ENCODE assay signal across 24 cellular contexts in the genomic region with DNA sequence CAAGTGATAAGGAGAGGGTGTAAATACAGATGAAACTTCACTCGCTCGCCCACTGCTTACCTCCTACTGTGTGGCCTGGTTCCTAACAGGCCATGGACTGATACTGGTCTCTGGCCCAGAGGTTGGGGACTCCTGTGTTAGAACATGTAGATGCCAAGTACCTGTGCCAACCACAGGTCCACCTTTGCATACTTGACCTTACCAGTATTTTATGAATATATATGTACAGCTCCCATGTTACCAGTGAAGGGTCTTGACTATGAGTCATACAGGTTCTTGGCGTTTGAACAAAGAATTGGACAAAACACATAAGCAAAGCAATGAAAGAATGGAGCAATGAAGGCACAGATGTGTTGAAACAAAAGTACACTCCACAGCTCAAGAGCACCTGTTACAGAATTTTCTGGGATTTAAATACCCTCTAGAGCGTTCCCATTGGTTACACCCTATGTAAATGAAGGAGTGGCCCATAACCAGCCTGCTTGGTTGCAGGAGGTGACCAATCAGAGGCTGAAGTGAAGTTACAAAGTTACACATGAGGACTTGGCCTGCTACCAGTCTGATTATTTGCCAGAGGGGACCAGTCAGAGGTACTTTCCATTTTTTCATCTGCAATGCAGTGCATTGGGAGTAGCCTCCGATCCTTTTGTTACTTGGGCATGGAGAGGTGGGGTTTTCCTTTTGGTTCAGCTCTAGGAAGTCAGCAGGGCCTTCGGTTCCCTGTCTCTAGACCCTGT. TPM values are rescaled to one million over a fixed set of nuclear protein-coding genes. Genes with fewer than 3 reads are reported as not detected.
DNase-seq lines count a peak whose midpoint lies in the region; ATAC-seq, FAIRE-seq and TF ChIP-seq lines count a peak whose summit lies in the region.
"Had no signal": no experiment of that assay in that cellular context is flagged by ENCODE, and none has a peak within 500 bp of the region (broad histone marks: within the 10 kb centered on the region; RNA-seq: fewer than 3 reads in every experiment).

No MANE protein-coding gene starts in this region.

- TF ChIP-seq EP300 in GM12878 (IDR thresholded peaks at IDR 0.05; ENCODE audit: borderline replicate concordance in 1 of 2, control insufficient read depth in 1 of 2, low read depth in 2 of 2, low read length in 2 of 2), result no peak

- peak overlapping the region in 3 of 4 donors; percentile 34 to 81 (median 36) for H3K4me3 Mint-ChIP-seq in CD4-positive, CD25-positive, alpha-beta regulatory T cell
- H3K4me3 Mint-ChIP-seq in nephron, result peak overlapping the region in 2 of 3 experiments; percentile 10 to 26
- H3K4me3 Mint-ChIP-seq: activated naive CD8-positive, alpha-beta T cell treated with anti-CD3 and anti-CD28 coated beads, Interleukin-2, amount 10 ng/mL, durations not matched to agents 7 days and 5 days; natural killer cell treated with Interleukin-12 subunit alpha and Interleukin-12 subunit beta and Interleukin-15 and Interleukin-18, amount 100 ng/mL, for 72 hours; stimulated activated naive CD8-positive, alpha-beta T cell treated with anti-CD3 and anti-CD28 coated beads, Interleukin-15, Interleukin-2, amounts not matched to agents 100 ng/mL and 50 ng/mL, for 24 hours had no signal

- H4K20me1 ChIP-seq in DND-41 (ENCODE audit: insufficient read depth, low read length) (no peaks in the 10 kb centered on the region; the same call in 1 of the 2 replicates), GM12878 (ENCODE audit: control insufficient read depth, insufficient read depth) (no peaks in the 10 kb centered on the region)

- H3K79me2 ChIP-seq in DND-41 (ENCODE audit: insufficient read depth, low read length), result peaks cover 31% of the 10 kb centered on the region
- peaks cover 25% of the 10 kb centered on the region for H3K79me2 ChIP-seq in GM12878 (ENCODE audit: control insufficient read depth, insufficient read depth, low read length)

- peak overlapping the region; percentile 32 for H3K4me3 ChIP-seq in CD4-positive, CD25-positive, alpha-beta regulatory T cell (ENCODE audit: low read depth, low read length)
- H3K4me3 ChIP-seq in DND-41 (ENCODE audit: low read depth in 1 of 2, low read length in 2 of 2), result no peak overlapping the region
- no peak overlapping the region for H3K4me3 ChIP-seq in GM12878
- H3K4me3 ChIP-seq: dorsolateral prefrontal cortex, HAP-1, heart left ventricle, thyroid gland had no signal

- no peaks in the 10 kb centered on the region for H3K9me3 ChIP-seq in CD4-positive, CD25-positive, alpha-beta regulatory T cell (ENCODE audit: control insufficient read depth in 2 of 2, low read length in 2 of 2)
- no peaks in the 10 kb centered on the region for H3K9me3 ChIP-seq in DND-41 (ENCODE audit: insufficient read depth, low read length, severe bottlenecking)
- no peaks in the 10 kb centered on the region for H3K9me3 ChIP-seq in GM12878 (replicated peaks; ENCODE audit: control insufficient read depth, insufficient read depth, low read length)
- H3K9me3 ChIP-seq: HAP-1, heart left ventricle, SK-N-SH, thyroid gland had no signal

- in situ Hi-C loops in GM12878 (cut with MboI), result no loop called here

- CTCF ChIA-PET in GM12878 (lab: Yijun Ruan, JAX), result interaction anchor here (0.6 to 2.1 kb wide), 5 partner anchors 10 to 103 kb away, joined by 3 to 9 read pairs (median 4); no protein-coding TSS in a partner anchor

- no peak overlapping the region for H3K9ac ChIP-seq in DND-41 (ENCODE audit: low read depth, low read length)
- H3K9ac ChIP-seq in GM12878 (ENCODE audit: control insufficient read depth, insufficient read depth, low read length), result no peak overlapping the region
- H3K9ac ChIP-seq: SK-N-SH had no signal

- no peak for TF ChIP-seq POLR2A in GM12878 (IDR thresholded peaks at IDR 0.05; ENCODE audit: low read depth, low read length)

- BruUV-seq in GM12878 (replicated peaks; lab: Mats Ljungman, UMichigan), result no TSS peak

- no peak for ATAC-seq in CD4-positive, CD25-positive, alpha-beta regulatory T cell (ENCODE audit: low read depth in 2 of 2)
- ATAC-seq in DND-41 (ENCODE audit: insufficient read depth, low read depth), result no peak
- no peak for ATAC-seq in GM12878
- ATAC-seq in GM19455 (IDR thresholded peaks at IDR 0.05; ENCODE audit: unreplicated experiment), result no peak
- ATAC-seq: heart left ventricle; natural killer cell treated with Interleukin-12 subunit alpha and Interleukin-12 subunit beta and Interleukin-15 and Interleukin-18, amount 100 ng/mL, for 72 hours; sciatic nerve had no signal

- TF ChIP-seq CTCF in DND-41 (IDR thresholded peaks at IDR 0.05; ENCODE audit: borderline replicate concordance, extremely low read depth, low read length, poor library complexity, severe bottlenecking), result no peak
- TF ChIP-seq CTCF in GM12878 (IDR thresholded peaks at IDR 0.05 in 2 of 3, conservative IDR thresholded peaks at IDR 0.05 in 1 of 3; ENCODE audit: control insufficient read depth in 2 of 3, extremely low read depth in 1 of 3, insufficient read depth in 1 of 3, low read depth in 3 of 3, low read length in 3 of 3), result no peak
- TF ChIP-seq CTCF in nephron (IDR thresholded peaks at IDR 0.05; ENCODE audit: unreplicated experiment in 3 of 3), result no peak

- TF ChIP-seq RAD21 in GM12878 (IDR thresholded peaks at IDR 0.05; ENCODE audit: insufficient read depth, low read depth, low read length), result no peak

- no peaks in the 10 kb centered on the region for H3K9me3 Mint-ChIP-seq in CD4-positive, CD25-positive, alpha-beta regulatory T cell
- H3K9me3 Mint-ChIP-seq in nephron, result peaks cover 3% of the 10 kb centered on the region
- H3K9me3 Mint-ChIP-seq: activated naive CD8-positive, alpha-beta T cell treated with anti-CD3 and anti-CD28 coated beads, Interleukin-2, amount 10 ng/mL, durations not matched to agents 7 days and 5 days; natural killer cell treated with Interleukin-12 subunit alpha and Interleukin-12 subunit beta and Interleukin-15 and Interleukin-18, amount 100 ng/mL, for 72 hours; stimulated activated naive CD8-positive, alpha-beta T cell treated with anti-CD3 and anti-CD28 coated beads, Interleukin-15, Interleukin-2, amounts not matched to agents 100 ng/mL and 50 ng/mL, for 24 hours had no signal

- H2AFZ ChIP-seq in DND-41 (ENCODE audit: low read depth, low read length), result peak overlapping the region; percentile 69
- peak overlapping the region; percentile 4; the same call in 1 of the 2 replicates for H2AFZ ChIP-seq in GM12878 (ENCODE audit: control insufficient read depth, low read depth, low read length)

- H3K27ac Mint-ChIP-seq in CD4-positive, CD25-positive, alpha-beta regulatory T cell, result peak overlapping the region; percentile 36 to 92 (median 77)
- no peak overlapping the region for H3K27ac Mint-ChIP-seq in nephron
- H3K27ac Mint-ChIP-seq: activated naive CD8-positive, alpha-beta T cell treated with anti-CD3 and anti-CD28 coated beads, Interleukin-2, amount 10 ng/mL, durations not matched to agents 7 days and 5 days; stimulated activated naive CD8-positive, alpha-beta T cell treated with anti-CD3 and anti-CD28 coated beads, Interleukin-15, Interleukin-2, amounts not matched to agents 100 ng/mL and 50 ng/mL, for 24 hours had no signal

- H3K27me3 Mint-ChIP-seq in CD4-positive, CD25-positive, alpha-beta regulatory T cell, result peaks cover 4% of the 10 kb centered on the region
- H3K27me3 Mint-ChIP-seq in nephron (ENCODE audit: low read depth), result no peaks in the 10 kb centered on the region
- H3K27me3 Mint-ChIP-seq: activated naive CD8-positive, alpha-beta T cell treated with anti-CD3 and anti-CD28 coated beads, Interleukin-2, amount 10 ng/mL, durations not matched to agents 7 days and 5 days; natural killer cell treated with Interleukin-12 subunit alpha and Interleukin-12 subunit beta and Interleukin-15 and Interleukin-18, amount 100 ng/mL, for 72 hours; stimulated activated naive CD8-positive, alpha-beta T cell treated with anti-CD3 and anti-CD28 coated beads, Interleukin-15, Interleukin-2, amounts not matched to agents 100 ng/mL and 50 ng/mL, for 24 hours had no signal

- H3K4me1 Mint-ChIP-seq in CD4-positive, CD25-positive, alpha-beta regulatory T cell, result peaks cover 7 to 43% (median 28%) of the 10 kb centered on the region in 4 donors
- H3K4me1 Mint-ChIP-seq in nephron, result peaks cover 13% of the 10 kb centered on the region

- no peaks in the 10 kb centered on the region for H3K27me3 ChIP-seq in CD4-positive, CD25-positive, alpha-beta regulatory T cell (ENCODE audit: control insufficient read depth, insufficient read depth, low read length)
- no peaks in the 10 kb centered on the region for H3K27me3 ChIP-seq in DND-41 (ENCODE audit: insufficient read depth, low read length, poor library complexity)
- no peaks in the 10 kb centered on the region for H3K27me3 ChIP-seq in GM12878 (replicated peaks in 1 of 2; ENCODE audit: control insufficient read depth in 2 of 2, insufficient read depth in 2 of 2, low read length in 1 of 2)
- H3K27me3 ChIP-seq: dorsolateral prefrontal cortex, heart left ventricle, thyroid gland had no signal

- peaks cover 13% of the 10 kb centered on the region for H3K36me3 Mint-ChIP-seq in CD4-positive, CD25-positive, alpha-beta regulatory T cell
- H3K36me3 Mint-ChIP-seq in nephron (ENCODE audit: low read depth), result peaks cover 5% of the 10 kb centered on the region

- 74% methylated on average over 6 of the region's 6 CpGs for WGBS in GM12878 (ENCODE audit: insufficient coverage, insufficient replicate concordance, low lambda C conversion rate, missing lambda C conversion rate)

- peaks cover 12% of the 10 kb centered on the region for H3K36me3 ChIP-seq in CD4-positive, CD25-positive, alpha-beta regulatory T cell (ENCODE audit: control insufficient read depth, insufficient read depth, low read length)
- H3K36me3 ChIP-seq in DND-41 (ENCODE audit: insufficient read depth, low read length) (peaks cover 18% of the 10 kb centered on the region; the same call in 1 of the 2 replicates), GM12878 (ENCODE audit: control insufficient read depth in 2 of 2, insufficient read depth in 2 of 2, low read length in 1 of 2) (no peaks in the 10 kb centered on the region)

- H3K4me2 ChIP-seq in DND-41 (ENCODE audit: insufficient read depth, low read length) (no peak overlapping the region), GM12878 (ENCODE audit: control insufficient read depth, insufficient read depth) (no peak overlapping the region)
- H3K4me2 ChIP-seq: SK-N-SH had no signal

- RAD21 ChIA-PET in GM12878 (lab: Charles Lee; ENCODE audit: unreplicated experiment), result interaction anchor here (2.7 kb wide), 1 partner anchor 103 kb away, joined by 11 read pairs; no protein-coding TSS in a partner anchor

- no peak for DNase-seq in CD4-positive, CD25-positive, alpha-beta regulatory T cell
- DNase-seq in DND-41, result no peak
- DNase-seq in GM12878 (ENCODE audit: low read depth, low spot score), result no peak
- no peak for DNase-seq in kidney glomerular epithelial cell (lab: John Stamatoyannopoulos, UW)
- DNase-seq in frontal cortex (ENCODE audit: low spot score in 2 of 2), result no peak
- DNase-seq: activated CD4-positive, alpha-beta T cell treated with anti-CD3 and anti-CD28 coated beads for 4 hours; activated effector memory CD4-positive, alpha-beta T cell treated with Interleukin-2 at 50 U/mL for 16 hours; activated naive CD8-positive, alpha-beta T cell treated with anti-CD3 and anti-CD28 coated beads, Interleukin-2, amount 10 ng/mL, durations not matched to agents 7 days and 5 days; COR-L47; dorsolateral prefrontal cortex; heart left ventricle; NCI-H1417; NCI-H2081; NCI-H226; NCI-H774; SK-N-SH had no signal

- SMC1A ChIA-PET in GM12878 (lab: Charles Lee; ENCODE audit: uncharacterized antibody, unreplicated experiment), result interaction anchor here (1.3 to 1.4 kb wide), 2 partner anchors 30 to 106 kb away, joined by 3 read pairs; partner anchors contain the start of gene LXN

- POLR2A ChIA-PET in GM12878 (lab: Charles Lee), result no interaction called here

- intact Hi-C loops in GM12878 (cut with micrococcal nuclease; ENCODE audit: unreplicated experiment), result loop anchor here (10.0 kb wide), 1 partner anchor 528 kb away; the partner anchor contains the start of gene RSRC1

- H3K4me1 ChIP-seq in CD4-positive, CD25-positive, alpha-beta regulatory T cell (ENCODE audit: control insufficient read depth, insufficient read depth, low read length, poor library complexity, severe bottlenecking), result peaks cover 15% of the 10 kb centered on the region
- H3K4me1 ChIP-seq in DND-41 (ENCODE audit: insufficient read depth, low read length) (peaks cover 24% of the 10 kb centered on the region), GM12878 (ENCODE audit: control insufficient read depth, insufficient read depth, low read length) (no peaks in the 10 kb centered on the region)
- H3K4me1 ChIP-seq: HAP-1 had no signal

- FAIRE-seq in GM12878 (lab: Jason Lieb, UNC) (no peak), frontal cortex (lab: Jason Lieb, UNC) (no peak)
- FAIRE-seq: endothelial cell of umbilical vein had no signal

- no peak overlapping the region for H3K27ac ChIP-seq in CD4-positive, CD25-positive, alpha-beta regulatory T cell (ENCODE audit: insufficient read depth, low read length, poor library complexity, severe bottlenecking)
- H3K27ac ChIP-seq in DND-41 (ENCODE audit: low read length), result no peak overlapping the region
- H3K27ac ChIP-seq in GM12878 (ENCODE audit: control insufficient read depth, insufficient read depth), result no peak overlapping the region
- H3K27ac ChIP-seq: dorsolateral prefrontal cortex, heart left ventricle, thyroid gland had no signal

RNA-seq across cellular contexts. Expression of gene GFM1, which starts 1.7 kb away (rescaled TPM):
- total RNA-seq in CD4-positive, CD25-positive, alpha-beta regulatory T cell, result 36.9 TPM
- 10 to 100 TPM; 22.2 to 36.0 (median 31.1) TPM for polyA plus RNA-seq in CD4-positive, CD25-positive, alpha-beta regulatory T cell
- total RNA-seq in GM12878 (2013; cell fraction: nucleolus; rRNA removed), result 87.2 and 89.8 TPM in 2 replicates
- total RNA-seq in GM12878 (2014; rRNA removed) (73.4 and 74.8 TPM in 2 replicates), GM12878 (2014; rRNA removed; fragmentation: Illumina TruSeq; extraction: Trizol) (57.8 and 62.8 TPM in 2 replicates), GM12878 (2021) (59.2 and 60.3 TPM in 2 replicates), frontal cortex (58.7 TPM)
- 12.8 TPM for polyA plus RNA-seq in GM12878 (2011; ENCODE audit: low read depth)
- polyA plus RNA-seq in GM12878 (2011; rRNA removed) (43.1 and 58.7 TPM in 2 replicates), GM12878 (2014; fragmentation: Illumina TruSeq; extraction: Trizol) (55.4 and 74.0 TPM in 2 replicates), GM12878 (2014; fragmentation: Nextera tagmentation; extraction: Ambion mirVana) (10 to 100 TPM; 36.9 to 43.1 TPM), GM12878 (2014; rRNA removed) (38.1 and 45.3 TPM in 2 replicates), GM12878 (2016; fragmentation: Nextera tagmentation; extraction: Ambion mirVana) (10 to 100 TPM; 84.2 to 87.2 TPM)
- 15.3 and 17.7 TPM in 2 replicates for polyA plus RNA-seq in GM12878 (2011; cell fraction: cytosol; rRNA removed)
- polyA plus RNA-seq in GM12878 (2011; cell fraction: nucleus; rRNA removed), result 63.7 and 83.4 TPM in 2 replicates
- 17.3 and 18.7 TPM in 2 replicates for polyA plus RNA-seq in GM12878 (2012)
- polyA minus RNA-seq in GM12878 (2011; rRNA and poly(A)+ RNA removed), result 58.0 and 67.8 TPM in 2 replicates
- 15.8 and 17.3 TPM in 2 replicates for polyA minus RNA-seq in GM12878 (2011; cell fraction: cytosol; rRNA and poly(A)+ RNA removed)
- polyA minus RNA-seq in GM12878 (2011; cell fraction: nucleus; rRNA and poly(A)+ RNA removed), result 54.8 and 81.0 TPM in 2 replicates

RNA-seq across cellular contexts. Expression of gene LXN, which starts 29.8 kb away (rescaled TPM):
- total RNA-seq in CD4-positive, CD25-positive, alpha-beta regulatory T cell, result 6.6 TPM
- polyA plus RNA-seq in CD4-positive, CD25-positive, alpha-beta regulatory T cell, result 10 to 100 TPM; 23.1 to 31.9 (median 24.7) TPM
- 10.7 and 11.9 TPM in 2 replicates for total RNA-seq in GM12878 (2013; cell fraction: nucleolus; rRNA removed)
- total RNA-seq in GM12878 (2014; rRNA removed), result 16.2 and 18.5 TPM in 2 replicates
- total RNA-seq in GM12878 (2014; rRNA removed; fragmentation: Illumina TruSeq; extraction: Trizol), result 19.9 and 20.3 TPM in 2 replicates
- 9.3 and 10.7 TPM in 2 replicates for total RNA-seq in GM12878 (2021)
- polyA plus RNA-seq in GM12878 (2011; ENCODE audit: low read depth), result 8.9 TPM
- polyA plus RNA-seq in GM12878 (2011; rRNA removed), result 12.0 and 20.9 TPM in 2 replicates
- 8.5 and 11.5 TPM in 2 replicates for polyA plus RNA-seq in GM12878 (2011; cell fraction: cytosol; rRNA removed)
- 7.5 and 8.4 TPM in 2 replicates for polyA plus RNA-seq in GM12878 (2011; cell fraction: nucleus; rRNA removed)
- polyA plus RNA-seq in GM12878 (2012), result 12.3 and 13.3 TPM in 2 replicates
- polyA plus RNA-seq in GM12878 (2014; fragmentation: Illumina TruSeq; extraction: Trizol), result 20.5 and 22.7 TPM in 2 replicates
- polyA plus RNA-seq in GM12878 (2014; fragmentation: Nextera tagmentation; extraction: Ambion mirVana), result 10 to 100 TPM; 30.7 to 45.0 TPM
- 18.4 and 19.7 TPM in 2 replicates for polyA plus RNA-seq in GM12878 (2014; rRNA removed)
- 10 to 100 TPM; 20.4 to 21.8 TPM for polyA plus RNA-seq in GM12878 (2016; fragmentation: Nextera tagmentation; extraction: Ambion mirVana)
- 3.8 and 5.6 TPM in 2 replicates for polyA minus RNA-seq in GM12878 (2011; rRNA and poly(A)+ RNA removed)
- 2.3 and 3.2 TPM in 2 replicates for polyA minus RNA-seq in GM12878 (2011; cell fraction: cytosol; rRNA and poly(A)+ RNA removed)
- 7.7 and 10.1 TPM in 2 replicates for polyA minus RNA-seq in GM12878 (2011; cell fraction: nucleus; rRNA and poly(A)+ RNA removed)
- total RNA-seq in frontal cortex, result 7.3 TPM
- polyA plus RNA-seq: SK-N-SH had no signal

Comparison
In these comparisons a context has a peak if more than half of its experiments do, and no peak if none do; other contexts are left out.
1. H3K27ac Mint-ChIP-seq: peak in CD4-positive, CD25-positive, alpha-beta regulatory T cell (3 of 3); none in nephron (0 of 3).